ENCODE assay signal across 8 cellular contexts in the genomic region with DNA sequence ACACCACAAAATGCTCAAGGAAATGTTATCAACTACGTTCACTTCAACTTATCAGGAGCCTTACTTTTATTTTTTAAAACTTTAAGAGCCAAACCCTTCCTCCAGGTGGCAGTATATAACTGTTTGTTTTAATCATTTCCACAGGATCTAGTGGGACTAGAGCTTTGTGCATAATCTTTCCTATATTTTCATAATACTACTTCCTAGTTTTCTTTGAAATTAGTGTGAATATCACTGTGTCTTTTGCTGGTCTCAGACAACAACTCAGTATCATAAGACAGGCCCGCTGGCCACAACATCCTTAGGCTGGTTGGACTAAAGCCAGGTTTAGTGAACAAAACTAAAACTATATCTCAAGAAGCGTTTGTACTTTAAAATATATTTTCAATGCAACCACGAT.
DNase-seq lines count a peak whose midpoint lies in the region; ATAC-seq and TF ChIP-seq lines count a peak whose summit lies in the region.

No MANE protein-coding gene starts in this region.

- POLR2A ChIA-PET in naive thymus-derived CD8-positive, alpha-beta T cell (lab: Charles Lee), result interaction anchor here (0.5 to 1.3 kb wide), 2 partner anchors 360 to 390 kb away, joined by 3 to 4 read pairs; no protein-coding TSS in a partner anchor

- TF ChIP-seq CTCF in DND-41 (IDR thresholded peaks at IDR 0.05; ENCODE audit: borderline replicate concordance, extremely low read depth, low read length, poor library complexity, severe bottlenecking) (peak; percentile 75), LNCAP (IDR thresholded peaks at IDR 0.05) (peak; percentile 56), Peyer's patch (IDR thresholded peaks at IDR 0.05) (peak in 5 of 6 experiments; percentile 50 to 65 (median 53)), endodermal cell (conservative IDR thresholded peaks at IDR 0.05) (peak; percentile 84)

- peaks cover 8% of the 10 kb centered on the region for H3K36me3 Mint-ChIP-seq in endodermal cell (ENCODE audit: low read depth)
- H3K36me3 Mint-ChIP-seq in naive thymus-derived CD8-positive, alpha-beta T cell, result no peaks in the 10 kb centered on the region

- ATAC-seq in DND-41 (ENCODE audit: insufficient read depth, low read depth) (peak; percentile 72), GM21390 (IDR thresholded peaks at IDR 0.05; ENCODE audit: unreplicated experiment) (no peak), HG03108 (IDR thresholded peaks at IDR 0.05; ENCODE audit: unreplicated experiment) (no peak)
- ATAC-seq in naive thymus-derived CD8-positive, alpha-beta T cell, result peak; percentile 32 to 62

- DNase-seq in DND-41, result no peak
- no peak for DNase-seq in Peyer's patch
- DNase-seq in endodermal cell, result no peak
- peak in 4 of 10 donors; percentile 21 to 60 (median 57) for DNase-seq in naive thymus-derived CD8-positive, alpha-beta T cell
- DNase-seq in 8988T, result no peak

- no peak overlapping the region for H3K27ac ChIP-seq in DND-41 (ENCODE audit: low read length)
- H3K27ac ChIP-seq in Peyer's patch, result no peak overlapping the region
- H3K27ac ChIP-seq in endodermal cell (ENCODE audit: low read depth, low read length), result no peak overlapping the region

- H3K9me3 Mint-ChIP-seq in endodermal cell, result peaks cover 3% of the 10 kb centered on the region
- H3K9me3 Mint-ChIP-seq in naive thymus-derived CD8-positive, alpha-beta T cell, result no peaks in the 10 kb centered on the region

- H3K4me1 ChIP-seq in DND-41 (ENCODE audit: insufficient read depth, low read length), result no peaks in the 10 kb centered on the region
- H3K4me1 ChIP-seq in Peyer's patch, result no peaks in the 10 kb centered on the region
- H3K4me1 ChIP-seq in endodermal cell (ENCODE audit: control insufficient read depth, insufficient read depth, low read length), result peaks cover 1% of the 10 kb centered on the region

- H3K36me3 ChIP-seq in DND-41 (ENCODE audit: insufficient read depth, low read length) (peaks cover 7% of the 10 kb centered on the region; the same call in 1 of the 2 replicates), Peyer's patch (no peaks in the 10 kb centered on the region), endodermal cell (ENCODE audit: control insufficient read depth, insufficient read depth, low read length) (no peaks in the 10 kb centered on the region)

- TF ChIP-seq POLR2A in Peyer's patch (IDR thresholded peaks at IDR 0.05), result no peak

- H3K4me3 ChIP-seq in DND-41 (ENCODE audit: low read depth in 1 of 2, low read length in 2 of 2), result no peak overlapping the region
- no peak overlapping the region for H3K4me3 ChIP-seq in Peyer's patch
- H3K4me3 ChIP-seq in endodermal cell (ENCODE audit: low read length), result no peak overlapping the region

- no peaks in the 10 kb centered on the region for H4K20me1 ChIP-seq in DND-41 (ENCODE audit: insufficient read depth, low read length)

- H3K27ac Mint-ChIP-seq in endodermal cell, result no peak overlapping the region
- no peak overlapping the region for H3K27ac Mint-ChIP-seq in naive thymus-derived CD8-positive, alpha-beta T cell

- 83 to 84% methylated on average over 4 of the region's 4 CpGs for WGBS in endodermal cell (ENCODE audit: insufficient coverage in 1 of 2, insufficient read length in 1 of 2), 2 experiments

- H3K4me1 Mint-ChIP-seq in endodermal cell, result peaks cover 21% of the 10 kb centered on the region
- H3K4me1 Mint-ChIP-seq in naive thymus-derived CD8-positive, alpha-beta T cell, result peaks cover 3 to 33% (median 12%) of the 10 kb centered on the region in 4 donors

- no peaks in the 10 kb centered on the region for H3K79me2 ChIP-seq in DND-41 (ENCODE audit: insufficient read depth, low read length)

- no peak overlapping the region for H3K4me3 Mint-ChIP-seq in endodermal cell
- H3K4me3 Mint-ChIP-seq in naive thymus-derived CD8-positive, alpha-beta T cell, result no peak overlapping the region

- no peak overlapping the region for H2AFZ ChIP-seq in DND-41 (ENCODE audit: low read depth, low read length)

- H3K27me3 Mint-ChIP-seq in endodermal cell (ENCODE audit: insufficient read depth), result peaks cover 3% of the 10 kb centered on the region
- H3K27me3 Mint-ChIP-seq in naive thymus-derived CD8-positive, alpha-beta T cell, result no peaks in the 10 kb centered on the region

- H3K27me3 ChIP-seq in DND-41 (ENCODE audit: insufficient read depth, low read length, poor library complexity) (no peaks in the 10 kb centered on the region), Peyer's patch (no peaks in the 10 kb centered on the region), endodermal cell (ENCODE audit: control insufficient read depth, insufficient read depth, low read length, poor library complexity, severe bottlenecking) (peaks cover 4% of the 10 kb centered on the region)

- no peak overlapping the region for H3K9ac ChIP-seq in DND-41 (ENCODE audit: low read depth, low read length)
- no peak overlapping the region for H3K9ac ChIP-seq in endodermal cell (ENCODE audit: extremely low read depth, low read length, poor library complexity, severe bottlenecking)

- H3K4me2 ChIP-seq in DND-41 (ENCODE audit: insufficient read depth, low read length), result no peak overlapping the region

- H3K9me3 ChIP-seq in DND-41 (ENCODE audit: insufficient read depth, low read length, severe bottlenecking) (no peaks in the 10 kb centered on the region), Peyer's patch (no peaks in the 10 kb centered on the region), endodermal cell (ENCODE audit: control insufficient read depth, low read length) (peaks cover 4% of the 10 kb centered on the region)

Comparison
In these comparisons a context has a peak if more than half of its experiments do, and no peak if none do; other contexts are left out.
1. ATAC-seq: peak in DND-41 (single experiment) and naive thymus-derived CD8-positive, alpha-beta T cell (2 of 2); none in GM21390 (single experiment) and HG03108 (single experiment).
2. Peak in every context shown above with its lines, with median percentiles within 50 percentile points of each other: CTCF ChIP-seq.